16 cellular contexts compared by ENCODE assay signal in the genomic region with DNA sequence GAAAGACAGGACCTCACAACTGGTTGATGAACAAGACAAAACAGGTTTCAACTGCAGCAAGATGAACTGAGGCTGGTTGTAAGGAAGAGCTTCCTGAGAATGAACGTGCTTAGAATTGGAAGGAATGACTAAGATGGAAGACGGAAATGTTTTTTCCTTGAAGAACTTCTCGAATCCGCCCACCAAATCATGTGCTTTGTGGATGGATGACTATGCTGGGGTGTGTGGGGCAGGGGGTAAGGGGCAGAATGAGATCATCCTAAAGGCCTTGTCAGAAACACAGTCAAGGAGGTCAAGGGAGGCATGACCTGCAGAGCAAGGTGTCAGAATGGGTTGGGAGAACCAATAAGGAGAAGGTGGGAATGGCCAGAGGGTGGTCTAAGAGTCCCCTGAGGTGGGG.
DNase-seq lines count a peak whose midpoint lies in the region; ATAC-seq and TF ChIP-seq lines count a peak whose summit lies in the region.
"Had no signal": no experiment of that assay in that cellular context is flagged by ENCODE, and none has a peak within 500 bp of the region (broad histone marks: within the 10 kb centered on the region; RNA-seq: fewer than 3 reads in every experiment).

No MANE protein-coding gene starts in this region.

- H3K27me3 ChIP-seq in fibroblast of lung (ENCODE audit: control insufficient read depth, insufficient read depth, low read length) (no peaks in the 10 kb centered on the region), sigmoid colon (no peaks in the 10 kb centered on the region), upper lobe of left lung (no peaks in the 10 kb centered on the region)
- H3K27me3 ChIP-seq: BLaER1 treated with 17β-estradiol and CSF1 and Interleukin-3, amounts not matched to agents 10 nM and 100 nM; gastrocnemius medialis had no signal

- no peaks in the 10 kb centered on the region for H3K9me3 ChIP-seq in fibroblast of lung (ENCODE audit: control insufficient read depth, insufficient read depth, low read depth, low read length)
- H3K9me3 ChIP-seq in sigmoid colon = no peaks in the 10 kb centered on the region
- H3K9me3 ChIP-seq in upper lobe of left lung = no peaks in the 10 kb centered on the region
- H3K9me3 ChIP-seq: BLaER1 treated with 17β-estradiol and CSF1 and Interleukin-3, amounts not matched to agents 10 nM and 100 nM; gastrocnemius medialis had no signal

- intact Hi-C loops in sigmoid colon (cut with DNase I) = no loop called here

- peak overlapping the region; percentile 42 for H3K27ac ChIP-seq in fibroblast of lung (ENCODE audit: insufficient read depth, low read length)
- peak overlapping the region; percentile 98 to 100 (median 100) for H3K27ac ChIP-seq in sigmoid colon
- no peak overlapping the region for H3K27ac ChIP-seq in upper lobe of left lung
- H3K27ac ChIP-seq: BLaER1 treated with 17β-estradiol and CSF1 and Interleukin-3, amounts not matched to agents 10 nM and 100 nM; gastrocnemius medialis; parathyroid adenoma had no signal

- peaks cover 10% of the 10 kb centered on the region for H3K4me1 ChIP-seq in fibroblast of lung (ENCODE audit: control insufficient read depth, extremely low read depth, insufficient read depth, low read length)
- peaks cover 0 to 92% (median 81%) of the 10 kb centered on the region in 4 donors for H3K4me1 ChIP-seq in sigmoid colon
- H3K4me1 ChIP-seq in upper lobe of left lung = no peaks in the 10 kb centered on the region
- H3K4me1 ChIP-seq: gastrocnemius medialis, parathyroid adenoma had no signal

- H3K4me2 ChIP-seq in fibroblast of lung (ENCODE audit: extremely low read depth, insufficient read depth, low read length) = no peak overlapping the region
- H3K4me2 ChIP-seq: BLaER1 treated with 17β-estradiol and CSF1 and Interleukin-3, amounts not matched to agents 10 nM and 100 nM had no signal

- peaks cover 65% of the 10 kb centered on the region for H3K36me3 Mint-ChIP-seq in WTC11

- H3K9ac ChIP-seq in fibroblast of lung (ENCODE audit: insufficient read depth, low read length) = no peak overlapping the region
- H3K9ac ChIP-seq: BLaER1 treated with 17β-estradiol and CSF1 and Interleukin-3, amounts not matched to agents 10 nM and 100 nM; parathyroid adenoma had no signal

- no peak for TF ChIP-seq CTCF in WTC11 (IDR thresholded peaks at IDR 0.05)
- TF ChIP-seq CTCF in fibroblast of lung (conservative IDR thresholded peaks at IDR 0.05 in 1 of 2, IDR thresholded peaks at IDR 0.05 in 1 of 2; ENCODE audit: low read depth in 1 of 2, low read length in 2 of 2) = no peak
- no peak for TF ChIP-seq CTCF in sigmoid colon (IDR thresholded peaks at IDR 0.05)
- no peak for TF ChIP-seq CTCF in upper lobe of left lung (IDR thresholded peaks at IDR 0.05)

- H3K27me3 Mint-ChIP-seq in WTC11 (ENCODE audit: low read depth) = no peaks in the 10 kb centered on the region
- H3K27me3 Mint-ChIP-seq: activated naive CD4-positive, alpha-beta T cell treated with anti-CD3 and anti-CD28 coated beads, Interleukin-2, amount 10 ng/mL, durations not matched to agents 7 days and 5 days had no signal

- H2AFZ ChIP-seq in fibroblast of lung (ENCODE audit: low read length) = no peak overlapping the region
- H2AFZ ChIP-seq: parathyroid adenoma had no signal

- H3K79me2 ChIP-seq in fibroblast of lung (ENCODE audit: control insufficient read depth, insufficient read depth, low read length) = peaks cover 24% of the 10 kb centered on the region
- H3K79me2 ChIP-seq: parathyroid adenoma had no signal

- no peaks in the 10 kb centered on the region for H3K4me1 Mint-ChIP-seq in WTC11

- POLR2A ChIA-PET in WTC11 (lab: Charles Lee) = no interaction called here

- H3K4me3 ChIP-seq in fibroblast of lung (replicated peaks in 1 of 4; ENCODE audit: control extremely low read depth in 1 of 4, insufficient read depth in 1 of 4, low read depth in 3 of 4, low read length in 4 of 4) (no peak overlapping the region), sigmoid colon (no peak overlapping the region), upper lobe of left lung (no peak overlapping the region)
- H3K4me3 ChIP-seq: BLaER1 treated with 17β-estradiol and CSF1 and Interleukin-3, amounts not matched to agents 10 nM and 100 nM; gastrocnemius medialis; GM12878 had no signal

- TF ChIP-seq EP300 in sigmoid colon (IDR thresholded peaks at IDR 0.05) = no peak
- no peak for TF ChIP-seq EP300 in upper lobe of left lung (IDR thresholded peaks at IDR 0.05)

- CTCF ChIA-PET in WTC11 (lab: Charles Lee) = no interaction called here

- no peak overlapping the region for H3K4me3 Mint-ChIP-seq in WTC11
- H3K4me3 Mint-ChIP-seq: activated naive CD4-positive, alpha-beta T cell treated with anti-CD3 and anti-CD28 coated beads, Interleukin-2, amount 10 ng/mL, durations not matched to agents 7 days and 5 days; immature natural killer cell had no signal

- H3K36me3 ChIP-seq in fibroblast of lung (ENCODE audit: control insufficient read depth, insufficient read depth, low read length) = peaks cover 43% of the 10 kb centered on the region
- H3K36me3 ChIP-seq in sigmoid colon = peaks cover 32 to 77% (median 58%) of the 10 kb centered on the region in 4 donors
- H3K36me3 ChIP-seq in upper lobe of left lung = peaks cover 11 to 87% (median 63%) of the 10 kb centered on the region in 4 donors

- no peak for TF ChIP-seq POLR2A in sigmoid colon (IDR thresholded peaks at IDR 0.05)
- TF ChIP-seq POLR2A in upper lobe of left lung (IDR thresholded peaks at IDR 0.05) = no peak

- peak overlapping the region; percentile 90; the same call in 1 of the 2 replicates for H3K27ac Mint-ChIP-seq in WTC11
- H3K27ac Mint-ChIP-seq: activated naive CD4-positive, alpha-beta T cell treated with anti-CD3 and anti-CD28 coated beads, Interleukin-2, amount 10 ng/mL, durations not matched to agents 7 days and 5 days; immature natural killer cell had no signal

- ATAC-seq in WTC11 (no peak), upper lobe of left lung (ENCODE audit: low FRiP score in 2 of 2) (no peak)
- ATAC-seq: gastrocnemius medialis, GM12878 had no signal

- WGBS in sigmoid colon, 2 donors = 86 to 93% methylated on average over 4 of the region's 4 CpGs
- 70 to 84% methylated on average over 4 of the region's 4 CpGs for WGBS in upper lobe of left lung, 2 donors

- no peaks in the 10 kb centered on the region for H4K20me1 ChIP-seq in fibroblast of lung (ENCODE audit: control insufficient read depth, extremely low read depth, insufficient read depth, low read length)

- DNase-seq in ELR (ENCODE audit: low read depth) (peak; percentile 81), WTC11 (ENCODE audit: low spot score) (no peak), fibroblast of lung (ENCODE audit: low read depth in 2 of 2) (peak; percentile 29 to 74), sigmoid colon (no peak), NCI-H526 treated with DMSO at 0.1 percent for 48 hours (lab: John Stamatoyannopoulos, UW) (no peak), upper lobe of left lung (no peak), COLO668 (lab: John Stamatoyannopoulos, UW; ENCODE audit: unreplicated experiment) (no peak), SK-N-DZ (ENCODE audit: low spot score) (no peak)
- DNase-seq: activated naive CD4-positive, alpha-beta T cell treated with anti-CD3 and anti-CD28 coated beads, Interleukin-2, amount 10 ng/mL, durations not matched to agents 7 days and 5 days; gastrocnemius medialis; immature natural killer cell; NCI-H2171; stimulated activated CD4-positive, alpha-beta T cell treated with anti-CD3 and anti-CD28 coated beads, Interleukin-15, amount 100 ng/mL, for 24 hours had no signal

- H3K9me3 Mint-ChIP-seq in WTC11 = no peaks in the 10 kb centered on the region
- H3K9me3 Mint-ChIP-seq: activated naive CD4-positive, alpha-beta T cell treated with anti-CD3 and anti-CD28 coated beads, Interleukin-2, amount 10 ng/mL, durations not matched to agents 7 days and 5 days had no signal

TF ChIP-seq in WTC11, 78 proteins besides CTCF, POLR2A, EP300 and RAD21:
- TF ChIP-seq ZNF232 (CRISPR knock-in tag; IDR thresholded peaks at IDR 0.05) (no peak), RORB (CRISPR knock-in tag; IDR thresholded peaks at IDR 0.05) (no peak)
- TF ChIP-seq, protein P1, sequence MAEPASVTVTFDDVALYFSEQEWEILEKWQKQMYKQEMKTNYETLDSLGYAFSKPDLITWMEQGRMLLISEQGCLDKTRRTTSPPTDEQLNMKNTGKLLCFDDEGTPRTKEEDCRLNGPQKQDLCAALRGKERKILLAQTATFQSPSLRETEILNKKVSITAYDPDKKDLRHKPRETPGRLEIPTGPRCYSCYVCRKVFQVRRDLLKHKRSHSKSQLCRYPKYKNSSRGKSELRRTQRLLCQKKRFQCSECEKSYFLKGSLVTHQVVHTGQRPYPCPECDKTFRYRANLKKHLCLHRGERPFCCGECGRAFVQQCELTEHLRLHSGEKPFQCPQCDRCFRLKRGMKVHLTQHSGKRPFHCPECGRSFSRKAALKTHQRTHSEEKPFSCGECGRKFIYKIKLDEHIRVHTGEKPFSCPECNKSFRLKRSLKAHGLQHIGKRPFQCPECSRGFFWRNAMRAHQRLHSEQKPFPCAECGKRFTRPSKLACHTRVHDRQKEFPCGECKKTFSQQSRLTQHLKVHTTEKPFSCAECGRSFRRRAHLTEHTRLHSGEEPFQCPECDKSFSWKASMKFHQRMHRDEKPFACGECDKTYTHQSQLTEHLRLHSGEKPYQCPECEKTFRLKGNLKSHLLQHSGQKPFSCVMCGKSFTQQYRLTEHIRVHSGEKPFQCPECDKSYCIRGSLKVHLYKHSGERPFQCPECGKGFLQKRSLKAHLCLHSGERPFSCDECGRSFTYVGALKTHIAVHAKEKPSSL (CRISPR knock-in tag; conservative IDR thresholded peaks at IDR 0.05) = no peak
- TF ChIP-seq, protein P2, sequence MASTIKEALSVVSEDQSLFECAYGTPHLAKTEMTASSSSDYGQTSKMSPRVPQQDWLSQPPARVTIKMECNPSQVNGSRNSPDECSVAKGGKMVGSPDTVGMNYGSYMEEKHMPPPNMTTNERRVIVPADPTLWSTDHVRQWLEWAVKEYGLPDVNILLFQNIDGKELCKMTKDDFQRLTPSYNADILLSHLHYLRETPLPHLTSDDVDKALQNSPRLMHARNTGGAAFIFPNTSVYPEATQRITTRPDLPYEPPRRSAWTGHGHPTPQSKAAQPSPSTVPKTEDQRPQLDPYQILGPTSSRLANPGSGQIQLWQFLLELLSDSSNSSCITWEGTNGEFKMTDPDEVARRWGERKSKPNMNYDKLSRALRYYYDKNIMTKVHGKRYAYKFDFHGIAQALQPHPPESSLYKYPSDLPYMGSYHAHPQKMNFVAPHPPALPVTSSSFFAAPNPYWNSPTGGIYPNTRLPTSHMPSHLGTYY (CRISPR knock-in tag; IDR thresholded peaks at IDR 0.05) = no peak

Comparison
In these comparisons a context has a peak if more than half of its experiments do, and no peak if none do; other contexts are left out.
1. DNase-seq: peak in ELR (single experiment) and fibroblast of lung (2 of 2); none in WTC11 (single experiment), sigmoid colon (single experiment), NCI-H526 treated with DMSO at 0.1 percent for 48 hours (single experiment), upper lobe of left lung (0 of 2), COLO668 (single experiment) and SK-N-DZ (single experiment).
2. H3K27ac ChIP-seq: peak in fibroblast of lung (single experiment) and sigmoid colon (4 of 4); none in upper lobe of left lung (0 of 4).